ENCODE assay signal across 14 cellular contexts in genomic region chr3:13525827-13526625, GRCh38. TPM values are rescaled to one million over a fixed set of nuclear protein-coding genes. Genes with fewer than 3 reads are reported as not detected.
A peak's percentile ranks its signal among the peaks of the same experiment; 100 is the strongest.
DNase-seq lines count a peak whose midpoint lies in the region; ATAC-seq, FAIRE-seq and TF ChIP-seq lines count a peak whose summit lies in the region.
"Had no signal": no experiment of that assay in that cellular context is flagged by ENCODE, and none has a peak within 500 bp of the region (broad histone marks: within the 10 kb centered on the region; RNA-seq: fewer than 3 reads in every experiment).

No MANE protein-coding gene starts in this region.

- no peaks in the 10 kb centered on the region for H3K79me1 ChIP-seq in H1 (ENCODE audit: low read depth, low read length)

- TF ChIP-seq CTCF in H1 (IDR thresholded peaks at IDR 0.05; ENCODE audit: control extremely low read depth in 1 of 3, insufficient read depth in 1 of 3, low read depth in 1 of 3, low read length in 3 of 3) = no peak
- TF ChIP-seq CTCF in left lung (IDR thresholded peaks at IDR 0.05) = no peak

- WGBS in HUES64 = 70% methylated on average over 20 of the region's 20 CpGs
- WGBS in H1 (ENCODE audit: extremely low coverage in 1 of 2, insufficient coverage in 1 of 2, insufficient read length in 1 of 2, insufficient replicate concordance in 2 of 2, low coverage in 1 of 2, low lambda C conversion rate in 2 of 2, missing lambda C conversion rate in 1 of 2), 2 experiments = 80% methylated on average over 20 of the region's 20 CpGs; no CpG with 5 or more reads in 1 of the 2 experiments

- H3K4ac ChIP-seq in H1 (replicated peaks; ENCODE audit: insufficient read length, low read depth, low read length) = no peak overlapping the region

- no peaks in the 10 kb centered on the region for H4K20me1 ChIP-seq in H1 (replicated peaks in 1 of 2; ENCODE audit: control insufficient read depth in 1 of 2, insufficient read depth in 2 of 2, low read length in 2 of 2)

- peaks cover 5% of the 10 kb centered on the region; the same call in 1 of the 2 replicates for H3K23me2 ChIP-seq in H1 (ENCODE audit: low read depth, low read length)

- H3K27me3 ChIP-seq in HUES64 (ENCODE audit: insufficient read depth, low read length) (no peaks in the 10 kb centered on the region), H1 (replicated peaks in 1 of 4; ENCODE audit: control insufficient read depth in 3 of 4, extremely low read depth in 1 of 4, insufficient read depth in 3 of 4, low read length in 3 of 4) (no peaks in the 10 kb centered on the region; a peak in 1 of 7 replicates), left lung (no peaks in the 10 kb centered on the region), subcutaneous abdominal adipose tissue (ENCODE audit: control insufficient read depth in 5 of 5, insufficient read depth in 4 of 5, low read length in 5 of 5) (no peaks in the 10 kb centered on the region)

- TF ChIP-seq POLR2A in H1 (IDR thresholded peaks at IDR 0.05; ENCODE audit: control extremely low read depth in 1 of 2, low read depth in 2 of 2, low read length in 2 of 2) = no peak

- no peak overlapping the region for H3K56ac ChIP-seq in H1 (replicated peaks; ENCODE audit: insufficient read length, low read depth, low read length)

- ATAC-seq in left lung (peak; percentile 35), GM19463 (IDR thresholded peaks at IDR 0.05; ENCODE audit: unreplicated experiment) (no peak), GM18517 (IDR thresholded peaks at IDR 0.05; ENCODE audit: unreplicated experiment) (no peak)
- ATAC-seq: activated naive CD8-positive, alpha-beta T cell treated with anti-CD3 and anti-CD28 coated beads, Interleukin-2, amount 50 U/mL, for 24 hours; K562 had no signal

- H3K27ac ChIP-seq in HUES64 (ENCODE audit: low read depth, low read length) (no peak overlapping the region), H1 (ENCODE audit: low read depth, low read length) (no peak overlapping the region), left lung (peak overlapping the region in 1 of 2 donors; percentile 56), subcutaneous abdominal adipose tissue (ENCODE audit: low read depth, low read length) (peak overlapping the region; percentile 52)
- H3K27ac ChIP-seq: SK-N-MC had no signal

- H3K79me2 ChIP-seq in H1 (ENCODE audit: control insufficient read depth in 1 of 2, insufficient read depth in 2 of 2, low read length in 2 of 2) = no peaks in the 10 kb centered on the region

- no peak overlapping the region for H3K14ac ChIP-seq in H1 (ENCODE audit: insufficient read length)

- DNase-seq in H1 (ENCODE audit: low read depth in 1 of 2, low spot score in 2 of 2) (no peak), left lung (peak in 1 of 2 donors; percentile 77), epidermal melanocyte (ENCODE audit: insufficient read length, low spot score) (no peak), globus pallidus (ENCODE audit: low spot score) (no peak)
- DNase-seq: activated CD4-positive, alpha-beta T cell treated with anti-CD3 and anti-CD28 coated beads, Interleukin-2, amount 50 U/mL, for 4 hours; activated naive CD8-positive, alpha-beta T cell treated with anti-CD3 and anti-CD28 coated beads, Interleukin-2, amount 50 U/mL, for 24 hours; NCI-H345 had no signal

- TF ChIP-seq RAD21 in H1 (IDR thresholded peaks at IDR 0.05 in 1 of 2, conservative IDR thresholded peaks at IDR 0.05 in 1 of 2; ENCODE audit: low read depth in 2 of 2, low read length in 2 of 2) = no peak

- H3K9me3 ChIP-seq in HUES64 (ENCODE audit: insufficient read depth, low read depth, low read length) (peaks cover 6% of the 10 kb centered on the region), H1 (ENCODE audit: insufficient read depth in 2 of 2, low read depth in 1 of 2, low read length in 1 of 2) (peaks cover 0 to 2% of the 10 kb centered on the region in 2 experiments; a peak in 1 of 4 replicates), left lung (no peaks in the 10 kb centered on the region), subcutaneous abdominal adipose tissue (ENCODE audit: control insufficient read depth in 5 of 5, low read length in 5 of 5) (no peaks in the 10 kb centered on the region)

- no peak overlapping the region for H3K23ac ChIP-seq in H1 (ENCODE audit: insufficient read length)

- H2BK20ac ChIP-seq in H1 (ENCODE audit: low read length) = peak overlapping the region; percentile 92

- H2AFZ ChIP-seq in H1 (ENCODE audit: low read length) = peak overlapping the region; percentile 79

- H3K4me2 ChIP-seq in H1 (ENCODE audit: insufficient read depth in 1 of 2, low read depth in 2 of 2, low read length in 2 of 2) = peak overlapping the region in 1 of 2 experiments; percentile 39; a peak in 1 of 4 replicates

- CTCF ChIA-PET in H1 (lab: Charles Lee; ENCODE audit: partially characterized antibody) = interaction anchor here (0.8 to 51.2 kb wide), 5 partner anchors 19 to 129 kb away, joined by 3 to 856 read pairs (median 3); no protein-coding TSS in a partner anchor

- peaks cover 22% of the 10 kb centered on the region; the same call in 1 of the 2 replicates for H3K4me1 ChIP-seq in HUES64 (ENCODE audit: insufficient read depth, low read length)
- H3K4me1 ChIP-seq in H1 (replicated peaks in 1 of 4; ENCODE audit: control insufficient read depth in 3 of 4, insufficient read depth in 4 of 4, low read length in 3 of 4) = peaks cover 0 to 20% (median 12%) of the 10 kb centered on the region in 4 experiments; a peak in 6 of 7 replicates
- no peaks in the 10 kb centered on the region for H3K4me1 ChIP-seq in left lung
- peaks cover 5 to 37% (median 28%) of the 10 kb centered on the region in 5 donors for H3K4me1 ChIP-seq in subcutaneous abdominal adipose tissue (ENCODE audit: control insufficient read depth in 5 of 5, insufficient read depth in 5 of 5, low read length in 5 of 5)

- no peak overlapping the region for H4K5ac ChIP-seq in H1 (ENCODE audit: insufficient read length, low read depth, low read length)

- no peak overlapping the region for H2BK120ac ChIP-seq in H1 (replicated peaks; ENCODE audit: low read depth, low read length)

- peak overlapping the region; percentile 74; the same call in 1 of the 2 replicates for H2BK5ac ChIP-seq in H1 (ENCODE audit: low read depth, low read length)

- FAIRE-seq in H1 (lab: Jason Lieb, UNC) = no peak
- FAIRE-seq: GM18507, K562 had no signal

- intact Hi-C loops in left lung (cut with DNase I) = no loop called here

- H2AK5ac ChIP-seq in H1 (ENCODE audit: low read depth, low read length) = peak overlapping the region; percentile 40; the same call in 1 of the 2 replicates

- H2BK15ac ChIP-seq in H1 (ENCODE audit: low read length) = peak overlapping the region; percentile 97; the same call in 1 of the 2 replicates

- H3K9ac ChIP-seq in HUES64 (ENCODE audit: low read depth, low read length) (peak overlapping the region; percentile 6; the same call in 1 of the 2 replicates), H1 (replicated peaks in 1 of 4; ENCODE audit: extremely low read depth in 1 of 4, low read depth in 3 of 4, low read length in 3 of 4) (no peak overlapping the region), subcutaneous abdominal adipose tissue (ENCODE audit: low read length in 5 of 5) (no peak overlapping the region)

- no peak for TF ChIP-seq EP300 in H1 (IDR thresholded peaks at IDR 0.05; ENCODE audit: borderline replicate concordance in 1 of 2, low read depth in 2 of 2, low read length in 2 of 2)

- H4K91ac ChIP-seq in H1 (replicated peaks; ENCODE audit: insufficient read length, low read length) = peak overlapping the region; percentile 41

- POLR2A ChIA-PET in H1 (lab: Charles Lee; ENCODE audit: partially characterized antibody) = no interaction called here

- peak overlapping the region; percentile 99; the same call in 1 of the 2 replicates for H2BK12ac ChIP-seq in H1 (ENCODE audit: low read depth, low read length)

- no peak overlapping the region; the same call in 1 of the 2 replicates for H4K8ac ChIP-seq in H1 (ENCODE audit: extremely low read depth, insufficient read depth, low read length)

- H3K36me3 ChIP-seq in HUES64 (ENCODE audit: insufficient read depth, low read length) (no peaks in the 10 kb centered on the region), H1 (ENCODE audit: control insufficient read depth in 2 of 4, insufficient read depth in 4 of 4, low read length in 3 of 4) (no peaks in the 10 kb centered on the region), left lung (no peaks in the 10 kb centered on the region), subcutaneous abdominal adipose tissue (ENCODE audit: control insufficient read depth in 5 of 5, insufficient read depth in 5 of 5, low read length in 5 of 5) (no peaks in the 10 kb centered on the region)

- peak overlapping the region; percentile 85 for H3K18ac ChIP-seq in H1 (ENCODE audit: extremely low read depth, low read length)

- no peak overlapping the region for H3K4me3 ChIP-seq in HUES64 (ENCODE audit: low read length)
- H3K4me3 ChIP-seq in H1 (ENCODE audit: extremely low read depth in 1 of 4, insufficient read depth in 2 of 4, low read depth in 3 of 4, low read length in 4 of 4) = no peak overlapping the region
- no peak overlapping the region for H3K4me3 ChIP-seq in left lung
- no peak overlapping the region for H3K4me3 ChIP-seq in subcutaneous abdominal adipose tissue (ENCODE audit: low read depth in 1 of 5, low read length in 5 of 5)
- H3K4me3 ChIP-seq: K562, SK-N-MC had no signal

RNA-seq across cellular contexts. Expression of gene FBLN2, which starts 22.9 kb away (rescaled TPM):
- 16.0 TPM for polyA plus RNA-seq in HUES64 (2013, experiment 1 of 2)
- 30.2 TPM for polyA plus RNA-seq in HUES64 (2013, experiment 2 of 2)
- total RNA-seq in H1 (2021; fragmentation: NEBNext Ultra II Directional; extraction: Animal tissue kit (Norgen Biotek cat#: 25700)) = 15.5 and 17.4 TPM in 2 replicates
- polyA plus RNA-seq in H1 (2011; rRNA removed) = 24.2 and 26.5 TPM in 2 replicates
- polyA plus RNA-seq in H1 (2011; cell fraction: cytosol; rRNA removed) = 18.1 TPM
- 23.2 TPM for polyA plus RNA-seq in H1 (2011; cell fraction: nucleus; rRNA removed)
- polyA plus RNA-seq in H1 (2012, experiment 1 of 2) = 7.5 to 15.3 TPM (median 12.9 TPM) in 4 replicates
- 12.0 TPM for polyA plus RNA-seq in H1 (2012, experiment 2 of 2)
- polyA plus RNA-seq in H1 (2013, experiment 1 of 2) = 42.7 TPM
- 31.4 TPM for polyA plus RNA-seq in H1 (2013, experiment 2 of 2)
- 9.5 and 12.2 TPM in 2 replicates for polyA minus RNA-seq in H1 (2011; rRNA and poly(A)+ RNA removed)
- polyA minus RNA-seq in H1 (2011; cell fraction: cytosol; rRNA and poly(A)+ RNA removed) = 17.5 TPM
- 6.6 TPM for polyA minus RNA-seq in H1 (2011; cell fraction: nucleus; rRNA and poly(A)+ RNA removed)
- total RNA-seq in left lung = 10 to 100 TPM; 69.8 to 96.6 TPM

RNA-seq across cellular contexts. Expression of gene HDAC11, which starts 45.9 kb away (rescaled TPM):
- polyA plus RNA-seq in HUES64 (2013, experiment 1 of 2) = 5.9 TPM
- 7.4 TPM for polyA plus RNA-seq in HUES64 (2013, experiment 2 of 2)
- 7.4 and 7.5 TPM in 2 replicates for total RNA-seq in H1 (2021; fragmentation: NEBNext Ultra II Directional; extraction: Animal tissue kit (Norgen Biotek cat#: 25700))
- 6.8 and 7.7 TPM in 2 replicates for polyA plus RNA-seq in H1 (2011; rRNA removed)
- 7.9 TPM for polyA plus RNA-seq in H1 (2011; cell fraction: cytosol; rRNA removed)
- polyA plus RNA-seq in H1 (2011; cell fraction: nucleus; rRNA removed) = 8.3 TPM
- polyA plus RNA-seq in H1 (2012, experiment 1 of 2) = 6.0 to 17.0 TPM (median 10.6 TPM) in 4 replicates
- polyA plus RNA-seq in H1 (2012, experiment 2 of 2) = 20.4 TPM
- 5.8 TPM for polyA plus RNA-seq in H1 (2013, experiment 1 of 2)
- 6.0 TPM for polyA plus RNA-seq in H1 (2013, experiment 2 of 2)
- polyA minus RNA-seq in H1 (2011; rRNA and poly(A)+ RNA removed) = 5.5 and 9.7 TPM in 2 replicates
- polyA minus RNA-seq in H1 (2011; cell fraction: cytosol; rRNA and poly(A)+ RNA removed) = 5.5 TPM
- 6.2 TPM for polyA minus RNA-seq in H1 (2011; cell fraction: nucleus; rRNA and poly(A)+ RNA removed)
- 10 to 100 TPM; 14.0 to 22.0 TPM for total RNA-seq in left lung
